Comparison of ENCODE assay signal across 8 cellular contexts in the genomic region with DNA sequence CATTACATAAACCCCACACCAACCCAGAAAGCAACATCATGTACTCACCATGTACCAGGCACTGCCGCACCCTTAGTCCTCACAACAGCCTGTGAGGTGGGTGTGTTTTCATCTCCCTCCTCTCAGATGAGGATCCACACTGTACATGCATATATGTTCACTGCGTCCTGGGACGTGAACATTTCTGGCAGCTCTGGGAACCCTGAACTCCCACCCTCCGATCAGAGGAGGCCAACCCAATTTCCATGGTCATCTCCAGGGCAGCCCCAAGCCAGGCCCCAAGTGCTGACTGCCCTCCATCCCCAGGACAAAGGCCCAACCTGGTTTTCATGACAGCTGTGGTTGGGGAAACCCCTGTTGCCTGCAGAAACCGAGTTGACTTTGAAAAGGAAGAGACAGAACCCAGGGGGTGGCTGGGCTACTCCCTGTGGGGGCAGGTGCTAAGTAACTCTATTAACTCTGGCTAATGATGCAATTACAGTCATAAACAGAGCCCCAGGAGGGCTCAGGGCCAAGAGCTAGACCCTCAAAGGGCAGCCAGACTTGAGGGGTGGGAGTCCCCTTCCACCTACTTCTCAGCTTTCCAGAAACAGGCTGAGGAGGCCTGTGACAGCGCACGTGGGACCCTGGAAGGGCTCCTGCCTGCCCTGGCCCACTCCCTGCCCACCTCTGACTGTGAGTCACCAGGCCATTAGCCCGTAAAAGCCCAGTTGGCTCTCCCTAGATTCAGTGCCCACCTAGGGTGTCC. TPM values are rescaled to one million over a fixed set of nuclear protein-coding genes. Genes with fewer than 3 reads are reported as not detected.
DNase-seq lines count a peak whose midpoint lies in the region; ATAC-seq and TF ChIP-seq lines count a peak whose summit lies in the region.

No MANE protein-coding gene starts in this region.

- CTCF ChIA-PET in IMR-90 (lab: Yijun Ruan, JAX) = no interaction called here

- peak overlapping the region; percentile 57; the same call in 1 of the 2 replicates for H3K4ac ChIP-seq in IMR-90 (ENCODE audit: low read depth, low read length)

- intact Hi-C loops in IMR-90 (cut with micrococcal nuclease) = no loop called here

- no peak for TF ChIP-seq POLR2A in IMR-90 (IDR thresholded peaks at IDR 0.05; ENCODE audit: low read depth, low read length)

- BruUV-seq in IMR-90 (replicated peaks; lab: Mats Ljungman, UMichigan) = no TSS peak

- peak overlapping the region in 1 of 2 experiments; percentile 51; a peak in 2 of 4 replicates for H4K8ac ChIP-seq in IMR-90 (ENCODE audit: low read depth in 2 of 2, low read length in 2 of 2)

- no peak for TF ChIP-seq RAD21 in IMR-90 (IDR thresholded peaks at IDR 0.05; ENCODE audit: low read length)

- H2AFZ ChIP-seq in IMR-90 (replicated peaks; ENCODE audit: low read length, poor library complexity) (peak overlapping the region; percentile 95), smooth muscle cell (ENCODE audit: low read depth) (no peak overlapping the region)

- H2AK5ac ChIP-seq in IMR-90 (ENCODE audit: low read depth, low read length) = peak overlapping the region; percentile 30; the same call in 1 of the 2 replicates

- peak; percentile 29 for ATAC-seq in GM19438 (IDR thresholded peaks at IDR 0.05; ENCODE audit: low read depth, unreplicated experiment)
- no peak for ATAC-seq in IMR-90 (ENCODE audit: low read depth)
- no peak for ATAC-seq in HG03039 (IDR thresholded peaks at IDR 0.05; ENCODE audit: unreplicated experiment)

- no peak overlapping the region for H2BK120ac ChIP-seq in IMR-90 (ENCODE audit: low read depth, low read length)

- DNase-seq in AG10803 (ENCODE audit: low read depth) (no peak), IMR-90 (no peak), fibroblast of villous mesenchyme (ENCODE audit: low read depth) (peak; percentile 18), smooth muscle cell (lab: John Stamatoyannopoulos, UW; ENCODE audit: unreplicated experiment) (no peak), HCEC 1CT (no peak)
- DNase-seq in activated CD8-positive, alpha-beta memory T cell treated with anti-CD3 and anti-CD28 coated beads, Interleukin-2, amount 50 U/mL, for 48 hours = peak; percentile 67

- no peaks in the 10 kb centered on the region for H3K27me3 ChIP-seq in IMR-90 (ENCODE audit: control insufficient read depth, insufficient read depth, low read length)
- H3K27me3 ChIP-seq in smooth muscle cell (ENCODE audit: low read depth) = no peaks in the 10 kb centered on the region

- H4K5ac ChIP-seq in IMR-90 (ENCODE audit: low read depth, low read length) = no peak overlapping the region; the same call in 1 of the 2 replicates

- H3K36me3 ChIP-seq in IMR-90 (ENCODE audit: control insufficient read depth, insufficient read depth, low read length) (no peaks in the 10 kb centered on the region), smooth muscle cell (ENCODE audit: low read depth) (no peaks in the 10 kb centered on the region)

- H4K91ac ChIP-seq in IMR-90 (ENCODE audit: insufficient read depth, low read depth, low read length) = peak overlapping the region; percentile 11; the same call in 1 of the 2 replicates

- no peak overlapping the region for H3K56ac ChIP-seq in IMR-90 (ENCODE audit: extremely low read depth, insufficient read depth, low read length)

- peak overlapping the region; percentile 2 for H2BK5ac ChIP-seq in IMR-90 (ENCODE audit: low read depth, low read length, poor library complexity, severe bottlenecking)

- H2BK15ac ChIP-seq in IMR-90 (ENCODE audit: low read depth, low read length) = no peak overlapping the region

- no peak for TF ChIP-seq CTCF in AG10803 (conservative IDR thresholded peaks at IDR 0.05; ENCODE audit: low read length)
- TF ChIP-seq CTCF in IMR-90 (conservative IDR thresholded peaks at IDR 0.05; ENCODE audit: low read depth, low read length) = no peak
- TF ChIP-seq CTCF in fibroblast of villous mesenchyme (IDR thresholded peaks at IDR 0.05; ENCODE audit: insufficient read depth, low read depth, low read length) = no peak
- no peak for TF ChIP-seq CTCF in smooth muscle cell (IDR thresholded peaks at IDR 0.05; ENCODE audit: borderline replicate concordance, insufficient read depth, poor library complexity, severe bottlenecking)

- no peak overlapping the region for H3K14ac ChIP-seq in IMR-90 (replicated peaks; ENCODE audit: low read depth, low read length)

- H3K4me3 ChIP-seq in AG10803 (ENCODE audit: low read length) (peak overlapping the region; percentile 73), IMR-90 (ENCODE audit: insufficient read depth, low read depth, low read length) (no peak overlapping the region), fibroblast of villous mesenchyme (ENCODE audit: low read depth, low read length) (peak overlapping the region; percentile 76), smooth muscle cell (peak overlapping the region; percentile 86)

- dilution Hi-C loops in IMR-90 (cut with HindIII; ENCODE audit: low sequenced_read_pairs, unreplicated experiment) = no loop called here

- H3K4me1 ChIP-seq in IMR-90 (ENCODE audit: control insufficient read depth, insufficient read depth, low read length) (peaks cover 18% of the 10 kb centered on the region), smooth muscle cell (ENCODE audit: low read depth) (peaks cover 18% of the 10 kb centered on the region)

- H3K9me1 ChIP-seq in IMR-90 (ENCODE audit: insufficient read depth, low read length) = peaks cover 9% of the 10 kb centered on the region; the same call in 1 of the 2 replicates

- no peak overlapping the region for H3K27ac ChIP-seq in IMR-90 (ENCODE audit: insufficient read depth, low read length)
- peak overlapping the region; percentile 58 for H3K27ac ChIP-seq in smooth muscle cell (ENCODE audit: low read depth)

- peaks cover 9% of the 10 kb centered on the region for H3F3A ChIP-seq in smooth muscle cell (ENCODE audit: low read depth)

- H3K9me3 ChIP-seq in IMR-90 (ENCODE audit: control insufficient read depth, insufficient read depth, low read length) = no peaks in the 10 kb centered on the region
- no peaks in the 10 kb centered on the region for H3K9me3 ChIP-seq in smooth muscle cell (replicated peaks; ENCODE audit: low read depth)

- in situ Hi-C loops in IMR-90 (cut with MboI; ENCODE audit: low sequenced_read_pairs) = no loop called here

- H3K79me1 ChIP-seq in IMR-90 (ENCODE audit: low read depth in 1 of 2, low read length in 2 of 2) = peaks cover 6 to 23% of the 10 kb centered on the region in 2 experiments; a peak in 2 of 4 replicates

- H2AK9ac ChIP-seq in IMR-90 (replicated peaks; ENCODE audit: low read depth, low read length, poor library complexity) = peak overlapping the region; percentile 35

- no peak overlapping the region for H2BK20ac ChIP-seq in IMR-90 (ENCODE audit: low read depth, low read length)

- H3K9ac ChIP-seq in IMR-90 (ENCODE audit: low read depth, low read length) (no peak overlapping the region), smooth muscle cell (ENCODE audit: low read depth) (no peak overlapping the region)

- no peak overlapping the region for H3K23ac ChIP-seq in IMR-90 (ENCODE audit: low read depth, low read length)

- peaks cover 21% of the 10 kb centered on the region for H3K79me2 ChIP-seq in smooth muscle cell (ENCODE audit: low read depth)

- H4K20me1 ChIP-seq in IMR-90 (ENCODE audit: insufficient read depth, low read length) (no peaks in the 10 kb centered on the region), smooth muscle cell (ENCODE audit: low read depth) (peaks cover 15% of the 10 kb centered on the region)

- peak overlapping the region; percentile 78; the same call in 1 of the 2 replicates for H3K4me2 ChIP-seq in IMR-90 (ENCODE audit: low read depth, low read length)
- peak overlapping the region; percentile 89 for H3K4me2 ChIP-seq in smooth muscle cell

- 0 out of 2 replicates have a peak overlapping the region, but pooled peaks have one; percentile 9 for H3K18ac ChIP-seq in IMR-90 (ENCODE audit: low read depth, low read length)

- POLR2A ChIA-PET in IMR-90 (lab: Charles Lee; ENCODE audit: unreplicated experiment) = no interaction called here

- 76% methylated on average over 4 of the region's 8 CpGs; no CpG with 5 or more reads in 1 of the 2 experiments for WGBS in IMR-90 (ENCODE audit: extremely low coverage in 2 of 2, insufficient read length in 1 of 2), 2 experiments
- 57% methylated on average over 8 of the region's 8 CpGs for WGBS in smooth muscle cell (ENCODE audit: low lambda C conversion rate)

RNA-seq across cellular contexts. Expression of gene TFEB, which starts 2.6 kb away (rescaled TPM):
- total RNA-seq in IMR-90 (2012; rRNA removed) (4.4 and 4.5 TPM in 2 replicates), fibroblast of villous mesenchyme (3.0 and 5.2 TPM in 2 replicates), smooth muscle cell (3.3 and 15.7 TPM in 2 replicates)
- polyA plus RNA-seq in IMR-90 (2012; rRNA removed) (4.7 and 4.9 TPM in 2 replicates), smooth muscle cell (15.3 and 18.2 TPM in 2 replicates)
- 3.7 and 4.9 TPM in 2 replicates for polyA plus RNA-seq in IMR-90 (2012; cell fraction: cytosol; rRNA removed)
- polyA plus RNA-seq in IMR-90 (2012; cell fraction: nucleus; rRNA removed; ENCODE audit: low replicate concordance) = 8.0 and 14.7 TPM in 2 replicates

RNA-seq across cellular contexts. Expression of gene PGC, which starts 14.4 kb away (rescaled TPM):
- total RNA-seq in IMR-90 (2012; rRNA removed) = not detected in 2 replicates
- polyA plus RNA-seq in IMR-90 (2012; rRNA removed) = not detected in 2 replicates
- not detected in 2 replicates for polyA plus RNA-seq in IMR-90 (2012; cell fraction: cytosol; rRNA removed)
- not detected in 2 replicates for polyA plus RNA-seq in IMR-90 (2012; cell fraction: nucleus; rRNA removed; ENCODE audit: low replicate concordance)
- total RNA-seq in fibroblast of villous mesenchyme = not detected in 2 replicates
- total RNA-seq in smooth muscle cell = not detected in 2 replicates
- polyA plus RNA-seq in smooth muscle cell = not detected in 2 replicates

RNA-seq across cellular contexts. Expression of gene FRS3, which starts 46.9 kb away (rescaled TPM):
- 0.28 and 0.54 TPM in 2 replicates for total RNA-seq in IMR-90 (2012; rRNA removed)
- polyA plus RNA-seq in IMR-90 (2012; rRNA removed) = 3.8 and 4.3 TPM in 2 replicates
- 2.6 and 3.8 TPM in 2 replicates for polyA plus RNA-seq in IMR-90 (2012; cell fraction: cytosol; rRNA removed)
- polyA plus RNA-seq in IMR-90 (2012; cell fraction: nucleus; rRNA removed; ENCODE audit: low replicate concordance) = 11.0 and 15.2 TPM in 2 replicates
- 1.3 TPM in 2 replicates for total RNA-seq in fibroblast of villous mesenchyme
- total RNA-seq in smooth muscle cell = 3.1 and 5.6 TPM in 2 replicates
- 4.8 and 6.4 TPM in 2 replicates for polyA plus RNA-seq in smooth muscle cell

RNA-seq across cellular contexts. Expression of gene PRICKLE4, which starts 47.8 kb away (rescaled TPM):
- total RNA-seq in IMR-90 (2012; rRNA removed) (not detected in 2 replicates), fibroblast of villous mesenchyme (0.64 and 0.86 TPM in 2 replicates), smooth muscle cell (2.0 TPM in 1 of 2 replicates, not detected in the other)
- polyA plus RNA-seq in IMR-90 (2012; rRNA removed) (0.72 and 0.99 TPM in 2 replicates), smooth muscle cell (1.1 TPM in 1 of 2 replicates, not detected in the other)
- polyA plus RNA-seq in IMR-90 (2012; cell fraction: cytosol; rRNA removed) = 0.24 and 0.64 TPM in 2 replicates
- polyA plus RNA-seq in IMR-90 (2012; cell fraction: nucleus; rRNA removed; ENCODE audit: low replicate concordance) = 8.3 and 34.1 TPM in 2 replicates

RNA-seq across cellular contexts. Expression of gene TOMM6, which starts 54.7 kb away (rescaled TPM):
- total RNA-seq in IMR-90 (2012; rRNA removed) = 120 and 128 TPM in 2 replicates
- 204 and 227 TPM in 2 replicates for polyA plus RNA-seq in IMR-90 (2012; rRNA removed)
- polyA plus RNA-seq in IMR-90 (2012; cell fraction: cytosol; rRNA removed) = 153 and 242 TPM in 2 replicates
- 16.5 and 124 TPM in 2 replicates for polyA plus RNA-seq in IMR-90 (2012; cell fraction: nucleus; rRNA removed; ENCODE audit: low replicate concordance)
- total RNA-seq in fibroblast of villous mesenchyme = 67.3 and 70.0 TPM in 2 replicates
- total RNA-seq in smooth muscle cell = 194 and 253 TPM in 2 replicates
- 233 and 235 TPM in 2 replicates for polyA plus RNA-seq in smooth muscle cell

Comparison
In these comparisons a context has a peak if more than half of its experiments do, and no peak if none do; other contexts are left out.
1. DNase-seq: peak in activated CD8-positive, alpha-beta memory T cell treated with anti-CD3 and anti-CD28 coated beads, Interleukin-2, amount 50 U/mL, for 48 hours (single experiment) and fibroblast of villous mesenchyme (single experiment); none in AG10803 (single experiment), IMR-90 (single experiment), smooth muscle cell (single experiment) and HCEC 1CT (single experiment).